17 cellular contexts compared by ENCODE assay signal in the genomic region with DNA sequence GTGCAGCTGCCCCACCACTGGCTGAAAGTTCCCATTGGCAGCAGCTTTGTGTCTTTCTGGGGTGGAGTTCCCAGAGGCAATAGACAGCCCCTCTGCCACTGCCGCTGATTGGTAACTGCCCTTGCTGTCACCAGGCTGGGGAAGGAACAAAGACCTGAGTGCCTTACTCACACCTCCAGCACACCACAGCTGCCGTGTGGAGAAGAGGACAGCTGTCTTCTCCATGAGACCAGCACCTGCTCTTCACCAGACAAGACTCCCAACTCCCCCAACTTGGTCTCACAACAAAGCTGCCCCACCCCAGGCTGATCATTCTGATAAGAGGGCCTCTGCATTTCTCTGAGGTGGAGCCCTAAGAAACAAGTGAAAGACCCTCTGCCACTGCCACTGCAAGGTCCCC. TPM values are rescaled to one million over a fixed set of nuclear protein-coding genes. Genes with fewer than 3 reads are reported as not detected.
"Had no signal": no experiment of that assay in that cellular context is flagged by ENCODE, and none has a peak within 500 bp of the region (broad histone marks: within the 10 kb centered on the region; RNA-seq: fewer than 3 reads in every experiment).

No MANE protein-coding gene starts in this region.

- H3K27me3 ChIP-seq: neutrophil, sigmoid colon, upper lobe of right lung had no signal

- DNase-seq: activated CD4-positive, alpha-beta T cell treated with anti-CD3 and anti-CD28 coated beads for 36 hours; activated CD4-positive, alpha-beta T cell treated with anti-CD3 and anti-CD28 coated beads, Interleukin-2, amount 50 U/mL, for 48 hours; activated gamma-delta T cell treated with Interleukin-2 at 50 U/mL for 16 hours; activated T-cell treated with anti-CD3 and anti-CD28 coated beads for 4 hours; effector memory CD4-positive, alpha-beta T cell; immature natural killer cell; left ventricle myocardium inferior; naive thymus-derived CD8-positive, alpha-beta T cell; sigmoid colon; stimulated activated naive B cell treated with anti-CD40 and anti-IgM and Interleukin-4, amounts not matched to agents 10 μg/mL and 1 μg/mL and 100 μg/mL, for 72 hours; upper lobe of right lung had no signal

- H3K4me3 ChIP-seq: left ventricle myocardium inferior, mucosa of descending colon, sigmoid colon, upper lobe of right lung had no signal

- ATAC-seq: activated CD4-positive, alpha-beta T cell treated with anti-CD3 and anti-CD28 coated beads for 36 hours; activated naive CD4-positive, alpha-beta T cell treated with anti-CD3 and anti-CD28 coated beads, Interleukin-2, amount 50 U/mL, for 72 hours; mucosa of descending colon; naive thymus-derived CD8-positive, alpha-beta T cell; stimulated activated naive B cell treated with anti-CD40 and anti-IgM and Interleukin-4, amounts not matched to agents 10 μg/mL and 1 μg/mL and 100 μg/mL, for 72 hours; upper lobe of right lung; WTC11 had no signal

- H2AFZ ChIP-seq: parathyroid adenoma had no signal

- H3K9me3 ChIP-seq: neutrophil, upper lobe of right lung had no signal

- H3K9ac ChIP-seq: parathyroid adenoma had no signal

- H3K4me1 ChIP-seq: left ventricle myocardium inferior, parathyroid adenoma, sigmoid colon, upper lobe of right lung had no signal

- H3K36me3 ChIP-seq: left ventricle myocardium inferior, neutrophil, sigmoid colon, upper lobe of right lung had no signal

- H3K27ac ChIP-seq: left ventricle myocardium inferior, neutrophil, parathyroid adenoma, sigmoid colon, upper lobe of right lung had no signal

RNA-seq across cellular contexts. Expression of a gene that starts 39.7 kb away (rescaled TPM):
- total RNA-seq: activated CD4-positive, alpha-beta T cell treated with anti-CD3 and anti-CD28 coated beads for 36 hours; activated naive CD4-positive, alpha-beta T cell treated with anti-CD3 and anti-CD28 coated beads, Interleukin-2, amount 50 U/mL, for 72 hours; activated T-helper 1 cell treated with anti-CD3 and anti-CD28 coated beads, Interleukin-12 subunit alpha, Interleukin-12 subunit beta, Interleukin-2, Interleukin-4 antibody, amounts not matched to agents 30 ng/mL and 10 ng/mL and 1 ng/mL, durations not matched to agents 14 hours and 24 hours and 36 hours; naive thymus-derived CD8-positive, alpha-beta T cell had no signal
- polyA plus RNA-seq: immature natural killer cell; naive thymus-derived CD8-positive, alpha-beta T cell had no signal
